ENCODE assay signal across 8 cellular contexts in the genomic region with DNA sequence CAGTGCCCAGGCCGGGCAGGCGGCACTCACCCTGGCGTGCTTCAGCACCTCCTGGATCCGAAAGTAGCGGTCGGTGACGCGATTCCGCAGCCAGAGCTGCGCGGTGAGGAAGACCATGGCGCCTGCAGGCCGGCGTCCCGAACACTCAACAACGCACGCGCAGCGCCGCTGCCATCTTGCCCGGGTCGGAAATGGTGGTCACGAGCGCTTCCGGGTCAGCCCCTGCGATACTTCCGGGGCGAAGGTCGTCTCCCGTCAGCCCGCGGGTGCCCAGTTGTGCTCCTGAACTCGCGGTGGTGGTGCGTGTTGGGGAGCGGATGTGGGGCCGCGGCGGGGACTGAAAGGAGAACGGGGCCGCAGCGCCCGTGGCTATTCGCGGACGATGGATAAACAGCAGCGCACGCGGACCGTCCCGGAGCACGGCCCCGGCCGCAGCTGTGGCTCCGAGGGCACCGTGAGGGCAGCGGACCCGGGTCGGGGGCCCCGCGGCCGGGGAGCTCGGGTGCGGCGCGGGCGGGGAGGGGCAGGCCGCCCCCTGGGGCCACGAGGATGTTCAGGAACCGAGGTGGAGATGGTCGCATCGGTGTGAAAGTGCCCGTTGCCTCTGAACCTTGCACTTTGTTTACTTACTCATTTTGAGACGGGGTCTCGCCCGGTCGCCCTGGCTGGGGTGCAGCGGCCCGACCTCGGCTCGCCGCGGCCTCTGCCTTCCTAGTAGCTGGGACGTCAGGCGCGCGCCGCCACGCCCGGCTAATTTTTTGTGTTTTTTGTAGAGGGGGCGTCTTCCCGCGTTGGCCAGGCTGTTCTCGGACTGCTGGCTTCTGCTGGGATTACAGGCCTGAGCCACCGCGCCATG.
DNase-seq lines count a peak whose midpoint lies in the region; ATAC-seq and TF ChIP-seq lines count a peak whose summit lies in the region.

A gene (minus strand): TSS at position 193 of the 856 bp plus-strand sequence. CDS start 76 bp downstream, at position 117.

- peak within 1 kb of the TSS; percentile 83 for H3K4me3 ChIP-seq in AG10803 (ENCODE audit: low read length)

- ATAC-seq in GM19035 (IDR thresholded peaks at IDR 0.05; ENCODE audit: unreplicated experiment) (peak; percentile 94), HG03342 (IDR thresholded peaks at IDR 0.05; ENCODE audit: unreplicated experiment) (peak; percentile 85)

- TF ChIP-seq CTCF in AG10803 (conservative IDR thresholded peaks at IDR 0.05; ENCODE audit: low read length): no peak

- DNase-seq in AG10803 (ENCODE audit: low read depth) (peak; percentile 86), NCI-H446 (lab: John Stamatoyannopoulos, UW) (peak; percentile 87 to 96), islet precursor cell (peak; percentile 96)
- peak; percentile 97 for DNase-seq in activated CD4-positive, CD25-positive, alpha-beta regulatory T cell treated with anti-CD3 and anti-CD28 coated beads, Interleukin-2, amount 50 U/mL, for 16 hours (ENCODE audit: low read depth, low spot score)
- DNase-seq in central memory CD4-positive, alpha-beta T cell: peak; percentile 95
- peak; percentile 90 to 95 (median 93) for DNase-seq in stimulated activated CD4-positive, alpha-beta T cell treated with anti-CD3 and anti-CD28 coated beads, Interleukin-12 subunit alpha, Interleukin-12 subunit beta, amount 100 ng/mL, for 48 hours (ENCODE audit: low read depth in 2 of 3, low spot score in 1 of 3)

Comparison
In these comparisons a context has a peak if more than half of its experiments do, and no peak if none do; other contexts are left out.
1. Peak in every context shown above with its lines: DNase-seq, ATAC-seq and H3K4me3 ChIP-seq.